ENCODE assay signal across 1 cellular context in the genomic region with DNA sequence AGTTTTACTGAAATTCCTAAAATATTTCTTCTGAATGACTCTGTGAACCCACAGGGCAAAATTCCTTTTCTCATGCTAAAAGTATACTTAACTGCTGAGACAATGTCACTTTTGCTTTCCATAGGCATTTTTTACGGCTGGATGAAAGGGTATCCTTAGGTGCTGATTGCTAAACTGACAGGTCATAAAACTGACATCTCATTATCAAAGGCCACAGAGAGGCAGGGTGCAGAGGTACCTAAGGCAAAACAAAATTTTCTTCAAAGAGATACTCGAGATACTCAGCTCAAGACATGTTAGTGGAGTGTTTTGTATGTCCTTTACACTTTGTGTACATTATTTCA.
TF ChIP-seq lines count a peak whose summit lies in the region.

No MANE protein-coding gene starts in this region.

TF ChIP-seq in IMR-90, 13 proteins besides CTCF, POLR2A, EP300 and RAD21:
- no peak for TF ChIP-seq MXI1 (IDR thresholded peaks at IDR 0.05; ENCODE audit: borderline replicate concordance, low read depth, low read length)
- TF ChIP-seq RCOR1 (IDR thresholded peaks at IDR 0.05; ENCODE audit: insufficient replicate concordance, low read length): no peak
- TF ChIP-seq, protein P1, sequence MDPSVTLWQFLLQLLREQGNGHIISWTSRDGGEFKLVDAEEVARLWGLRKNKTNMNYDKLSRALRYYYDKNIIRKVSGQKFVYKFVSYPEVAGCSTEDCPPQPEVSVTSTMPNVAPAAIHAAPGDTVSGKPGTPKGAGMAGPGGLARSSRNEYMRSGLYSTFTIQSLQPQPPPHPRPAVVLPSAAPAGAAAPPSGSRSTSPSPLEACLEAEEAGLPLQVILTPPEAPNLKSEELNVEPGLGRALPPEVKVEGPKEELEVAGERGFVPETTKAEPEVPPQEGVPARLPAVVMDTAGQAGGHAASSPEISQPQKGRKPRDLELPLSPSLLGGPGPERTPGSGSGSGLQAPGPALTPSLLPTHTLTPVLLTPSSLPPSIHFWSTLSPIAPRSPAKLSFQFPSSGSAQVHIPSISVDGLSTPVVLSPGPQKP (IDR thresholded peaks at IDR 0.05; ENCODE audit: borderline replicate concordance, low read depth, low read length): no peak
- TF ChIP-seq MAZ (IDR thresholded peaks at IDR 0.05; ENCODE audit: borderline replicate concordance, low read depth, low read length): no peak
- no peak for TF ChIP-seq CHD1 (IDR thresholded peaks at IDR 0.05; ENCODE audit: low read depth, low read length)
- TF ChIP-seq NFE2L2 (IDR thresholded peaks at IDR 0.05; ENCODE audit: low read depth, low read length): no peak
- no peak for TF ChIP-seq CEBPB (IDR thresholded peaks at IDR 0.05; ENCODE audit: low read depth, low read length)
- no peak for TF ChIP-seq BHLHE40 (IDR thresholded peaks at IDR 0.05; ENCODE audit: low read depth, low read length)
- TF ChIP-seq, protein P2, sequence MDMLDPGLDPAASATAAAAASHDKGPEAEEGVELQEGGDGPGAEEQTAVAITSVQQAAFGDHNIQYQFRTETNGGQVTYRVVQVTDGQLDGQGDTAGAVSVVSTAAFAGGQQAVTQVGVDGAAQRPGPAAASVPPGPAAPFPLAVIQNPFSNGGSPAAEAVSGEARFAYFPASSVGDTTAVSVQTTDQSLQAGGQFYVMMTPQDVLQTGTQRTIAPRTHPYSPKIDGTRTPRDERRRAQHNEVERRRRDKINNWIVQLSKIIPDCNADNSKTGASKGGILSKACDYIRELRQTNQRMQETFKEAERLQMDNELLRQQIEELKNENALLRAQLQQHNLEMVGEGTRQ (IDR thresholded peaks at IDR 0.05; ENCODE audit: low read depth, low read length): no peak
- TF ChIP-seq RFX5 (IDR thresholded peaks at IDR 0.05; ENCODE audit: low read depth, low read length): no peak
- no peak for TF ChIP-seq SMC3 (IDR thresholded peaks at IDR 0.05; ENCODE audit: low read depth, low read length)
